ENCODE assay signal across 18 cellular contexts in genomic region chr4:98527528-98527927, GRCh38.
A peak's percentile ranks its signal among the peaks of the same experiment; 100 is the strongest.
DNase-seq lines count a peak whose midpoint lies in the region; ATAC-seq, FAIRE-seq and TF ChIP-seq lines count a peak whose summit lies in the region.
"Had no signal": no experiment of that assay in that cellular context is flagged by ENCODE, and none has a peak within 500 bp of the region (broad histone marks: within the 10 kb centered on the region; RNA-seq: fewer than 3 reads in every experiment).

No MANE protein-coding gene starts in this region.

- H3K4me1 ChIP-seq in cardiac muscle cell (ENCODE audit: low read depth) (peaks cover 46% of the 10 kb centered on the region), left ventricle myocardium inferior (peaks cover 12% of the 10 kb centered on the region), pancreas (peaks cover 0 to 5% (median 0%) of the 10 kb centered on the region in 3 donors)

- FAIRE-seq in pancreas (lab: Jason Lieb, UNC) (no peak), urothelium cell line (lab: Jason Lieb, UNC) (no peak)

- WGBS in pancreas, 2 donors, result 85 to 90% methylated on average over 7 of the region's 7 CpGs

- H3K27ac ChIP-seq in cardiac muscle cell (peak overlapping the region; percentile 42), left ventricle myocardium inferior (replicated peaks) (no peak overlapping the region), pancreas (no peak overlapping the region)
- H3K27ac ChIP-seq: RWPE1 had no signal

- no peak for TF ChIP-seq CTCF in cardiac muscle cell (IDR thresholded peaks at IDR 0.05; ENCODE audit: low read depth, low read length)
- TF ChIP-seq CTCF in left ventricle myocardium inferior (IDR thresholded peaks at IDR 0.05; ENCODE audit: borderline replicate concordance), result no peak
- TF ChIP-seq CTCF in choroid plexus epithelial cell (conservative IDR thresholded peaks at IDR 0.05; ENCODE audit: low read depth, low read length), result no peak
- TF ChIP-seq CTCF in pancreas (IDR thresholded peaks at IDR 0.05), result no peak

- DNase-seq in cardiac muscle cell (ENCODE audit: low read depth in 1 of 2, low spot score in 1 of 2), result peak; percentile 37 to 62
- no peak for DNase-seq in left ventricle myocardium inferior
- DNase-seq in choroid plexus epithelial cell (ENCODE audit: low read depth), result peak; percentile 33
- DNase-seq in iris pigment epithelial cell (ENCODE audit: low read depth), result peak; percentile 17
- no peak for DNase-seq in pancreas
- no peak for DNase-seq in iPS-NIHi7 (ENCODE audit: extremely low spot score)
- no peak for DNase-seq in activated gamma-delta T cell (lab: John Stamatoyannopoulos, UW)
- no peak for DNase-seq in urothelium cell line (ENCODE audit: low spot score)
- DNase-seq: Calu3; CD4-positive, alpha-beta memory T cell; DMS53; GOT3; KBM-7; NCI-H1048; NCI-H1436 treated with DMSO at 0.1 percent for 48 hours; NCI-H2029 treated with DMSO at 0.1 percent for 48 hours; NCI-H748 treated with DMSO at 0.1 percent for 48 hours had no signal

- H3K36me3 ChIP-seq in cardiac muscle cell (no peaks in the 10 kb centered on the region), left ventricle myocardium inferior (no peaks in the 10 kb centered on the region), pancreas (no peaks in the 10 kb centered on the region)

- no peaks in the 10 kb centered on the region for H3K27me3 ChIP-seq in cardiac muscle cell
- H3K27me3 ChIP-seq in left ventricle myocardium inferior (ENCODE audit: low read depth), result no peaks in the 10 kb centered on the region
- H3K27me3 ChIP-seq in pancreas, result no peaks in the 10 kb centered on the region

- intact Hi-C loops in left ventricle myocardium inferior (cut with micrococcal nuclease), result no loop called here
- intact Hi-C loops in pancreas (cut with DNase I), result no loop called here

- no peak overlapping the region for H3K4me3 ChIP-seq in cardiac muscle cell
- H3K4me3 ChIP-seq in left ventricle myocardium inferior, result no peak overlapping the region
- no peak overlapping the region for H3K4me3 ChIP-seq in choroid plexus epithelial cell (ENCODE audit: low read depth, low read length)
- no peak overlapping the region for H3K4me3 ChIP-seq in pancreas

- no peak for ATAC-seq in pancreas

- H3K9me3 ChIP-seq in cardiac muscle cell (ENCODE audit: low read depth) (no peaks in the 10 kb centered on the region), left ventricle myocardium inferior (replicated peaks) (no peaks in the 10 kb centered on the region), pancreas (no peaks in the 10 kb centered on the region)

Comparison
In these comparisons a context has a peak if more than half of its experiments do, and no peak if none do; other contexts are left out.
1. DNase-seq: peak in cardiac muscle cell (2 of 2), choroid plexus epithelial cell (single experiment) and iris pigment epithelial cell (single experiment); none in left ventricle myocardium inferior (single experiment), pancreas (0 of 6), iPS-NIHi7 (single experiment), activated gamma-delta T cell (single experiment) and urothelium cell line (single experiment).